In the genomic region with DNA sequence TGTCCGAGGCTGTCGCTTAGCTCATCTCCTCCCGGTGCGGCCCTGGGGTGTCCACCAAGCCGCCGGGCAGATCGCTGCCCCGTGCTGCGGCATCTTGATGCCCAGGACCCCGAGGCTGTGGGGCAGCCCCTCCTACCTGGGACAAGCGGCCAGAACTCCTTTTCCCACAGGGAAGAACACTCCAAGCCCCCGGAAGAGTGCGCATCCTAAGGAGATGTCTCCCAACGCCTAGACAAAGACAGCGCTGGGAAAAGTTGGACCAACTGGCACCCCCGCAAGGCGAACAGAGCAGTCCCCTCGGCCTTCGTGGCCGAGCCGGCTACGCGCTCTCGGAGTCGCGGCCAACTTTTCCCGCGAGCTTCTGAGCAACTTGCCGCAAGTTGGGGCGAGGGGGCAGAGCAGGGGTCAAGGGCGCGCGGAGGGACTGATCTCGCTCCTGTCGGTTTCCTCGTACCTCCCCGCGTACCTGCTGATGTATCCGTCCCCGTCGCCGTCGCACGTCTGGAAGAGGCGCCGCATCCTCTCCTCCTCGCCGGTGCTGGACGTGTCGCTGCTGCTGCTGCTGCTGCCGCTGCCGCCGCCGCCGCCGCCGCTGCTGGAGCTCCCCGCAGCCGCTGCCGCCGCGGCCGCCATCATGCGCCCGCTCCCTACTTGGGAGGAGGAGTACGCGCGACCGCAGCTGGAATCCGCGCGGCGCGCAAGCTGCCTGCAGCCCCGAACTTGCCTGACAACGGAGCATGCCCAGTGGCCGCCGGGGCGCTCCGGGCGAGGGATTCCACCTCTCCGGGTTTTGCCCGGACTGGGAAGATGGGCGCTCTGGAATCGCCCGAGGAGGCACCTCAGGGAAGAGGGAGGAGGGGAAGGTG, we compare ENCODE assay signal across 8 cellular contexts. TPM values are rescaled to one million over a fixed set of nuclear protein-coding genes. Genes with fewer than 3 reads are reported as not detected.
DNase-seq lines count a peak whose midpoint lies in the region; ATAC-seq and TF ChIP-seq lines count a peak whose summit lies in the region.

MCC (minus strand) TSS at position 675 of the 866 bp plus-strand sequence.

- peak; percentile 46 for ATAC-seq in HG02759 (IDR thresholded peaks at IDR 0.05; ENCODE audit: unreplicated experiment)
- ATAC-seq in PC-3 = peak; percentile 62
- ATAC-seq in omental fat pad (ENCODE audit: low FRiP score) = peak; percentile 76
- no peak for ATAC-seq in GM21360 (IDR thresholded peaks at IDR 0.05; ENCODE audit: unreplicated experiment)
- no peak for ATAC-seq in GM18861 (IDR thresholded peaks at IDR 0.05; ENCODE audit: unreplicated experiment)

- peaks cover 13% of the 10 kb centered on the region for H3K4me1 ChIP-seq in PC-3 (ENCODE audit: insufficient read depth, low read length)
- H3K4me1 ChIP-seq in cardiac muscle cell (ENCODE audit: low read depth) = no peaks in the 10 kb centered on the region

- H4K20me1 ChIP-seq in PC-3 (ENCODE audit: low read length) = no peaks in the 10 kb centered on the region

- no TSS peak for BruUV-seq in PC-3 (replicated peaks; lab: Mats Ljungman, UMichigan)

- H3K36me3 ChIP-seq in PC-3 (ENCODE audit: low read depth, low read length) (no peaks in the 10 kb centered on the region), cardiac muscle cell (no peaks in the 10 kb centered on the region)

- H3K79me2 ChIP-seq in PC-3 (ENCODE audit: low read length) = no peaks in the 10 kb centered on the region

- peaks cover 16% of the 10 kb centered on the region; the same call in 1 of the 2 replicates for H3K27me3 ChIP-seq in PC-3 (ENCODE audit: low read length)
- H3K27me3 ChIP-seq in cardiac muscle cell = peaks cover 18% of the 10 kb centered on the region

- H3K9me3 ChIP-seq in PC-3 (ENCODE audit: low read length) = peaks cover 11% of the 10 kb centered on the region
- no peaks in the 10 kb centered on the region for H3K9me3 ChIP-seq in cardiac muscle cell (ENCODE audit: low read depth)

- H3K27ac ChIP-seq in PC-3 (ENCODE audit: low read length) (no peak within 1 kb of the TSS), cardiac muscle cell (no peak within 1 kb of the TSS)

- H3K4me2 ChIP-seq in PC-3 (ENCODE audit: low read length) = peak within 1 kb of the TSS; percentile 97

- H3K9ac ChIP-seq in PC-3 (ENCODE audit: low read length) = peak within 1 kb of the TSS; percentile 21; the same call in 1 of the 2 replicates

- H3K4me3 ChIP-seq in PC-3 (ENCODE audit: low read length) (peak within 1 kb of the TSS; percentile 87), cardiac muscle cell (peak within 1 kb of the TSS; percentile 50)

- H3F3A ChIP-seq in PC-3 (ENCODE audit: low read length, unreplicated experiment) = no peaks in the 10 kb centered on the region

- CTCF ChIA-PET in PC-3 (lab: Charles Lee) = no interaction called here

- POLR2A ChIA-PET in PC-3 (lab: Charles Lee; ENCODE audit: unreplicated experiment) = interaction anchor here (0.6 kb wide), 1 partner anchor 480 kb away, joined by 4 read pairs; no protein-coding TSS in a partner anchor

- intact Hi-C loops in PC-3 (cut with micrococcal nuclease) = loop anchor here (2.0 to 5.0 kb wide), 2 partner anchors 23 to 96 kb away; no protein-coding TSS in a partner anchor

- no peak for TF ChIP-seq CTCF in PC-3 (conservative IDR thresholded peaks at IDR 0.05; ENCODE audit: low read depth, low read length)
- no peak for TF ChIP-seq CTCF in cardiac muscle cell (IDR thresholded peaks at IDR 0.05; ENCODE audit: low read depth, low read length)
- TF ChIP-seq CTCF in omental fat pad (IDR thresholded peaks at IDR 0.05) = no peak

- DNase-seq in COLO829 (ENCODE audit: low spot score) (peak; percentile 35), PC-3 (peak; percentile 76), amniotic epithelial cell (ENCODE audit: low read depth) (peak; percentile 92), cardiac muscle cell (ENCODE audit: low read depth in 1 of 2, low spot score in 1 of 2) (peak; percentile 89 to 96), omental fat pad (ENCODE audit: low spot score) (no peak)

- H3K9me2 ChIP-seq in PC-3 (replicated peaks; ENCODE audit: low read length) = no peaks in the 10 kb centered on the region

- peak within 1 kb of the TSS; percentile 99 for H2AFZ ChIP-seq in PC-3 (ENCODE audit: low read length)

RNA-seq across cellular contexts. Expression of gene MCC, which starts in this region (rescaled TPM):
- total RNA-seq in PC-3 (2014; rRNA removed) (7.1 and 10.3 TPM in 2 replicates), cardiac muscle cell (105 and 137 TPM in 2 replicates), omental fat pad (10 to 100 TPM; 32.8 to 56.3 (median 44.4) TPM)
- polyA plus RNA-seq in cardiac muscle cell = 37.8 and 49.4 TPM in 2 replicates

Comparison
In these comparisons a context has a peak if more than half of its experiments do, and no peak if none do; other contexts are left out.
1. ATAC-seq: peak in HG02759 (single experiment), PC-3 (single experiment) and omental fat pad (single experiment); none in GM21360 (single experiment) and GM18861 (single experiment).